18 cellular contexts compared by ENCODE assay signal in genomic region chr6:180295-180694, GRCh38.
DNase-seq lines count a peak whose midpoint lies in the region; ATAC-seq, FAIRE-seq and TF ChIP-seq lines count a peak whose summit lies in the region.
"Had no signal": no experiment of that assay in that cellular context is flagged by ENCODE, and none has a peak within 500 bp of the region (broad histone marks: within the 10 kb centered on the region; RNA-seq: fewer than 3 reads in every experiment).

No MANE protein-coding gene starts in this region.

- peak; percentile 46 for DNase-seq in activated CD4-positive, alpha-beta T cell treated with anti-CD3 and anti-CD28 coated beads for 36 hours
- no peak for DNase-seq in activated CD4-positive, alpha-beta T cell treated with anti-CD3 and anti-CD28 coated beads, Interleukin-2, amount 50 U/mL, for 48 hours
- DNase-seq in GM13977 (ENCODE audit: low spot score) (peak; percentile 8), RCC 7860 (ENCODE audit: low spot score) (no peak), HFFc6 (no peak)
- DNase-seq in activated CD8-positive, alpha-beta T cell treated with anti-CD3 and anti-CD28 coated beads for 36 hours = peak; percentile 66
- DNase-seq in naive thymus-derived CD8-positive, alpha-beta T cell = peak in 6 of 10 donors; percentile 5 to 56 (median 36)
- DNase-seq: 8988T; activated CD4-positive, alpha-beta T cell treated with anti-CD3 and anti-CD28 coated beads, Interleukin-2, amount 50 U/mL, for 4 hours; DMS79; immature natural killer cell; NCI-H1694 treated with DMSO at 0.1 percent for 48 hours; NCI-H446; SJCRH30; upper lobe of right lung had no signal

- FAIRE-seq in RCC 7860 (lab: Jason Lieb, UNC) = no peak
- FAIRE-seq: H1 had no signal

- H3K27ac Mint-ChIP-seq in activated CD4-positive, alpha-beta T cell treated with anti-CD3 and anti-CD28 coated beads for 36 hours = no peak overlapping the region
- peak overlapping the region; percentile 60 for H3K27ac Mint-ChIP-seq in activated CD8-positive, alpha-beta T cell treated with anti-CD3 and anti-CD28 coated beads for 36 hours
- H3K27ac Mint-ChIP-seq in naive thymus-derived CD8-positive, alpha-beta T cell = peak overlapping the region in 8 of 10 donors; percentile 27 to 91 (median 71)
- H3K27ac Mint-ChIP-seq in HFFc6 = no peak overlapping the region
- H3K27ac Mint-ChIP-seq: CD14-positive monocyte, immature natural killer cell had no signal

- in situ Hi-C loops in GM13977 (cut with MboI; ENCODE audit: low pct_unique_long_range_greater_than_20kb, low sequenced_read_pairs, unreplicated experiment) = no loop called here

- CTCF ChIA-PET in activated CD4-positive, alpha-beta T cell treated with anti-CD3 and anti-CD28 coated beads for 36 hours (lab: Charles Lee) = interaction anchor here (0.6 to 2.1 kb wide), 7 partner anchors 9 to 413 kb away, joined by 3 to 13 read pairs (median 4); no protein-coding TSS in a partner anchor
- CTCF ChIA-PET in activated CD8-positive, alpha-beta T cell treated with anti-CD3 and anti-CD28 coated beads for 36 hours (lab: Charles Lee) = interaction anchor here (0.8 to 3.5 kb wide), 9 partner anchors 9 to 313 kb away, joined by 3 to 14 read pairs (median 4); no protein-coding TSS in a partner anchor

- H3K27me3 Mint-ChIP-seq in activated CD4-positive, alpha-beta T cell treated with anti-CD3 and anti-CD28 coated beads for 36 hours = peaks cover 9% of the 10 kb centered on the region
- peaks cover 8% of the 10 kb centered on the region for H3K27me3 Mint-ChIP-seq in activated CD8-positive, alpha-beta T cell treated with anti-CD3 and anti-CD28 coated beads for 36 hours
- H3K27me3 Mint-ChIP-seq in naive thymus-derived CD8-positive, alpha-beta T cell = peaks cover 0 to 4% (median 0%) of the 10 kb centered on the region in 5 donors
- no peaks in the 10 kb centered on the region; the same call in 1 of the 2 replicates for H3K27me3 Mint-ChIP-seq in HFFc6 (ENCODE audit: insufficient read depth)

- H3K36me3 Mint-ChIP-seq in activated CD4-positive, alpha-beta T cell treated with anti-CD3 and anti-CD28 coated beads for 36 hours (ENCODE audit: low read depth) = no peaks in the 10 kb centered on the region
- no peaks in the 10 kb centered on the region for H3K36me3 Mint-ChIP-seq in activated CD8-positive, alpha-beta T cell treated with anti-CD3 and anti-CD28 coated beads for 36 hours (ENCODE audit: low read depth)
- H3K36me3 Mint-ChIP-seq in naive thymus-derived CD8-positive, alpha-beta T cell = no peaks in the 10 kb centered on the region
- H3K36me3 Mint-ChIP-seq in HFFc6 (ENCODE audit: low read depth) = peaks cover 8% of the 10 kb centered on the region
- H3K36me3 Mint-ChIP-seq: CD14-positive monocyte, immature natural killer cell had no signal

- peak; percentile 27 for ATAC-seq in activated CD4-positive, alpha-beta T cell treated with anti-CD3 and anti-CD28 coated beads for 36 hours
- ATAC-seq in activated CD8-positive, alpha-beta T cell treated with anti-CD3 and anti-CD28 coated beads for 36 hours = peak; percentile 56
- ATAC-seq in naive thymus-derived CD8-positive, alpha-beta T cell = peak; percentile 81 to 89
- ATAC-seq in GM21423 (IDR thresholded peaks at IDR 0.05; ENCODE audit: unreplicated experiment) = no peak

- intact Hi-C loops in activated CD4-positive, alpha-beta T cell treated with anti-CD3 and anti-CD28 coated beads for 36 hours (cut with DNase I, micrococcal nuclease) = no loop called here
- intact Hi-C loops in activated CD8-positive, alpha-beta T cell treated with anti-CD3 and anti-CD28 coated beads for 36 hours (cut with micrococcal nuclease) = no loop called here

- H3K4me1 Mint-ChIP-seq in activated CD4-positive, alpha-beta T cell treated with anti-CD3 and anti-CD28 coated beads for 36 hours = peaks cover 31% of the 10 kb centered on the region
- H3K4me1 Mint-ChIP-seq in activated CD8-positive, alpha-beta T cell treated with anti-CD3 and anti-CD28 coated beads for 36 hours (ENCODE audit: low read depth) = peaks cover 29% of the 10 kb centered on the region
- H3K4me1 Mint-ChIP-seq in naive thymus-derived CD8-positive, alpha-beta T cell = peaks cover 18 to 39% (median 24%) of the 10 kb centered on the region in 4 donors
- H3K4me1 Mint-ChIP-seq in HFFc6 (ENCODE audit: low read depth) = no peaks in the 10 kb centered on the region

- peak overlapping the region; percentile 26 for H3K4me3 Mint-ChIP-seq in activated CD4-positive, alpha-beta T cell treated with anti-CD3 and anti-CD28 coated beads for 36 hours
- H3K4me3 Mint-ChIP-seq in activated CD8-positive, alpha-beta T cell treated with anti-CD3 and anti-CD28 coated beads for 36 hours = peak overlapping the region; percentile 58
- peak overlapping the region; percentile 66 to 87 (median 76) for H3K4me3 Mint-ChIP-seq in naive thymus-derived CD8-positive, alpha-beta T cell
- no peak overlapping the region for H3K4me3 Mint-ChIP-seq in HFFc6
- H3K4me3 Mint-ChIP-seq: CD14-positive monocyte had no signal

- peaks cover 3% of the 10 kb centered on the region for H3K9me3 Mint-ChIP-seq in activated CD4-positive, alpha-beta T cell treated with anti-CD3 and anti-CD28 coated beads for 36 hours (ENCODE audit: low read depth)
- peaks cover 3% of the 10 kb centered on the region for H3K9me3 Mint-ChIP-seq in activated CD8-positive, alpha-beta T cell treated with anti-CD3 and anti-CD28 coated beads for 36 hours
- no peaks in the 10 kb centered on the region for H3K9me3 Mint-ChIP-seq in naive thymus-derived CD8-positive, alpha-beta T cell
- peaks cover 30% of the 10 kb centered on the region for H3K9me3 Mint-ChIP-seq in HFFc6
- H3K9me3 Mint-ChIP-seq: immature natural killer cell had no signal

- TF ChIP-seq CTCF in GM13977 (IDR thresholded peaks at IDR 0.05; ENCODE audit: extremely low read depth, insufficient read depth, missing control alignments) (no peak), HFFc6 (IDR thresholded peaks at IDR 0.05) (no peak)
- no peak for TF ChIP-seq CTCF in activated CD8-positive, alpha-beta T cell treated with anti-CD3 and anti-CD28 coated beads for 36 hours (IDR thresholded peaks at IDR 0.05)

- POLR2A ChIA-PET in activated CD4-positive, alpha-beta T cell treated with anti-CD3 and anti-CD28 coated beads for 36 hours (lab: Charles Lee) = interaction anchor here (0.9 kb wide), 1 partner anchor 9 kb away, joined by 5 read pairs; no protein-coding TSS in a partner anchor
- POLR2A ChIA-PET in activated CD8-positive, alpha-beta T cell treated with anti-CD3 and anti-CD28 coated beads for 36 hours (lab: Charles Lee) = interaction anchor here (0.6 to 1.1 kb wide), 5 partner anchors 8 to 210 kb away, joined by 3 to 4 read pairs (median 4); no protein-coding TSS in a partner anchor
- POLR2A ChIA-PET in naive thymus-derived CD8-positive, alpha-beta T cell (lab: Charles Lee) = interaction anchor here (0.7 kb wide), 1 partner anchor 14 kb away, joined by 3 read pairs; no protein-coding TSS in a partner anchor

Comparison
In these comparisons a context has a peak if more than half of its experiments do, and no peak if none do; other contexts are left out.
1. DNase-seq: peak in activated CD4-positive, alpha-beta T cell treated with anti-CD3 and anti-CD28 coated beads for 36 hours (single experiment), GM13977 (single experiment), activated CD8-positive, alpha-beta T cell treated with anti-CD3 and anti-CD28 coated beads for 36 hours (single experiment) and naive thymus-derived CD8-positive, alpha-beta T cell (6 of 10); none in activated CD4-positive, alpha-beta T cell treated with anti-CD3 and anti-CD28 coated beads, Interleukin-2, amount 50 U/mL, for 48 hours (0 of 2), RCC 7860 (single experiment) and HFFc6 (single experiment).
2. H3K27ac Mint-ChIP-seq: peak in activated CD8-positive, alpha-beta T cell treated with anti-CD3 and anti-CD28 coated beads for 36 hours (single experiment) and naive thymus-derived CD8-positive, alpha-beta T cell (8 of 10); none in activated CD4-positive, alpha-beta T cell treated with anti-CD3 and anti-CD28 coated beads for 36 hours (single experiment) and HFFc6 (single experiment).